Comparison of ENCODE assay signal across 8 cellular contexts in the genomic region with DNA sequence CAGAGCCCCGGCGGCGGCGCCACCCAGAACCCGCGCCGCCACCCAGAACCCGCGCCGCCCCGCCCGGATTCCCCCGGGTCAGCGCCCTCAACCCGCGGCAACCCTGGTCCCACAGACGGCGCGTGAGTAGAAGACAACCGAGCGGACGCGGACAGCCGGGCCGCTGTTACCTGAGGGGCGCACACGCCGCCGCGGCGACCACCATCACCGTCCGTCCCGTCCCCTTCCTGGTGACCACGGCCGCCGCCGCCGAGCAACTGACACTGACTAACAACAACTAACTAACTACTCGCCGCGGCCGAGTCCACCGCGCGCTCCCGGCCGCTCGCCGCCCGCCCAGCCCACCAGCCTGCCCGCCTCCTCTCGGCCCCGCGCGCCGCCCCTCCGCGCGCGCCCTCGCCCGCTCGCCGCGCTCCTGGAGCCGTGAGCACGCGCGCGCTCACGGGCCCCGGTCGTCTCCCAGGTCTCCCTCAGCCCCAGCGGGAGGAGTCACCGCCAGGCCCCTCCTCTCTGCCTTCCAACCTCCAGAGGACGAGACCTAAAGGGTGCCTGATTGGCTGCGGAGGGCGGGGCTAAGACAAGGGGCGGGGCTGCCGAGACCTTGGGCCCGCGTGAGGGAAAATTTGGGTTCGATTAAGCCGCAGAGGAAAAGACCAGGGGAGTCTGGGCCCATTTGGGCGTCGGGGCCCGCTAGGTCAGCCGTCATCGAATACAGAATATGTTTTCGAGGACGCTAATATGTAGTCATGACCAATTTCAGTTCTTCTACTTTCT. TPM values are rescaled to one million over a fixed set of nuclear protein-coding genes. Genes with fewer than 3 reads are reported as not detected.
DNase-seq lines count a peak whose midpoint lies in the region; ATAC-seq and TF ChIP-seq lines count a peak whose summit lies in the region.

Gene PEAK1 (minus strand): TSS at position 269 of the 774 bp plus-strand sequence. CDS start 238,178 bp downstream, outside the sequence.

- no peaks in the 10 kb centered on the region for H3K27me3 ChIP-seq in GM06990 (replicated peaks; ENCODE audit: control insufficient read depth, insufficient read depth, low read length)
- H3K27me3 ChIP-seq in gastroesophageal sphincter = no peaks in the 10 kb centered on the region

- H3K27ac ChIP-seq in SK-N-MC (peak within 1 kb of the TSS; percentile 94), gastroesophageal sphincter (peak within 1 kb of the TSS; percentile 93 to 99 (median 96)), substantia nigra (ENCODE audit: low read depth, low read length, poor library complexity, severe bottlenecking) (peak within 1 kb of the TSS; percentile 90)

- H3K27ac Mint-ChIP-seq in activated naive CD4-positive, alpha-beta T cell treated with anti-CD3 and anti-CD28 coated beads, Interleukin-2, amount 10 ng/mL, durations not matched to agents 7 days and 5 days = peak within 1 kb of the TSS; percentile 97

- H3K36me3 Mint-ChIP-seq in activated naive CD4-positive, alpha-beta T cell treated with anti-CD3 and anti-CD28 coated beads, Interleukin-2, amount 10 ng/mL, durations not matched to agents 7 days and 5 days = peaks cover 11% of the 10 kb centered on the region

- peak; percentile 98 for DNase-seq in GM06990 (ENCODE audit: extremely low read depth, insufficient read length)
- peak; percentile 92 for DNase-seq in NCI-H1048 (lab: John Stamatoyannopoulos, UW)
- peak; percentile 96 for DNase-seq in SK-N-MC (ENCODE audit: low read depth, low spot score)
- DNase-seq in activated naive CD4-positive, alpha-beta T cell treated with anti-CD3 and anti-CD28 coated beads, Interleukin-2, amount 10 ng/mL, durations not matched to agents 7 days and 5 days = peak; percentile 100
- peak; percentile 92 for DNase-seq in non-pigmented ciliary epithelial cell (ENCODE audit: low read depth)
- peak; percentile 65 to 99 (median 96) for DNase-seq in substantia nigra (lab: John Stamatoyannopoulos, UW)

- TF ChIP-seq EP300 in gastroesophageal sphincter (IDR thresholded peaks at IDR 0.05) = no peak

- ATAC-seq in HG02571 (IDR thresholded peaks at IDR 0.05; ENCODE audit: unreplicated experiment) = peak; percentile 93
- ATAC-seq in gastroesophageal sphincter = peak; percentile 99

- no peaks in the 10 kb centered on the region for H3K9me3 Mint-ChIP-seq in activated naive CD4-positive, alpha-beta T cell treated with anti-CD3 and anti-CD28 coated beads, Interleukin-2, amount 10 ng/mL, durations not matched to agents 7 days and 5 days

- H3K4me1 ChIP-seq in gastroesophageal sphincter = peaks cover 18 to 72% (median 26%) of the 10 kb centered on the region in 3 donors

- no peaks in the 10 kb centered on the region for H3K27me3 Mint-ChIP-seq in activated naive CD4-positive, alpha-beta T cell treated with anti-CD3 and anti-CD28 coated beads, Interleukin-2, amount 10 ng/mL, durations not matched to agents 7 days and 5 days

- H3K4me3 ChIP-seq in GM06990 (replicated peaks; ENCODE audit: low read depth, low read length) (peak within 1 kb of the TSS; percentile 93), SK-N-MC (peak within 1 kb of the TSS; percentile 96), gastroesophageal sphincter (peak within 1 kb of the TSS; percentile 83 to 99)

- H3K4me1 Mint-ChIP-seq in activated naive CD4-positive, alpha-beta T cell treated with anti-CD3 and anti-CD28 coated beads, Interleukin-2, amount 10 ng/mL, durations not matched to agents 7 days and 5 days = peaks cover 32% of the 10 kb centered on the region

- peak within 1 kb of the TSS; percentile 98 for H3K4me3 Mint-ChIP-seq in activated naive CD4-positive, alpha-beta T cell treated with anti-CD3 and anti-CD28 coated beads, Interleukin-2, amount 10 ng/mL, durations not matched to agents 7 days and 5 days

- TF ChIP-seq POLR2A in gastroesophageal sphincter (IDR thresholded peaks at IDR 0.05) = peak; percentile 91 to 93

- WGBS in gastroesophageal sphincter (ENCODE audit: low coverage in 1 of 2), 2 donors = 0 to 2% methylated on average over 7 to 10 of the region's 92 CpGs

- peak within 1 kb of the TSS; percentile 95 for H3K9ac ChIP-seq in SK-N-MC (ENCODE audit: insufficient read length)

- TF ChIP-seq CTCF in GM06990 (IDR thresholded peaks at IDR 0.05; ENCODE audit: insufficient read depth, low read length, poor library complexity, severe bottlenecking) (no peak), gastroesophageal sphincter (IDR thresholded peaks at IDR 0.05) (peak in 1 of 4 experiments; percentile 4)

- H3K9me3 ChIP-seq in SK-N-MC (ENCODE audit: low read depth, low read length) = no peaks in the 10 kb centered on the region
- H3K9me3 ChIP-seq in gastroesophageal sphincter = no peaks in the 10 kb centered on the region

- CTCF ChIA-PET in activated naive CD4-positive, alpha-beta T cell treated with anti-CD3 and anti-CD28 coated beads, Interleukin-2, amount 10 ng/mL, durations not matched to agents 7 days and 5 days (lab: Charles Lee) = no interaction called here

- no peaks in the 10 kb centered on the region for H3K36me3 ChIP-seq in GM06990 (ENCODE audit: control insufficient read depth, insufficient read depth, low read length)
- H3K36me3 ChIP-seq in SK-N-MC (ENCODE audit: insufficient read depth, low read length) = no peaks in the 10 kb centered on the region
- H3K36me3 ChIP-seq in gastroesophageal sphincter = no peaks in the 10 kb centered on the region

RNA-seq across cellular contexts. Expression of gene PEAK1, which starts in this region (rescaled TPM):
- 100 to 1,000 TPM in 2 of 4 donors, 10 to 100 TPM in 2; 59.5 to 170 (median 91.6) TPM for total RNA-seq in gastroesophageal sphincter

Comparison
In these comparisons a context has a peak if more than half of its experiments do, and no peak if none do; other contexts are left out.
1. Peak in every context shown above with its lines: DNase-seq, ATAC-seq, H3K4me3 ChIP-seq and H3K27ac ChIP-seq.